Comparison of ENCODE assay signal across 9 cellular contexts in genomic region chr12:1595690-1596347, GRCh38. TPM values are rescaled to one million over a fixed set of nuclear protein-coding genes. Genes with fewer than 3 reads are reported as not detected.
A peak's percentile ranks its signal among the peaks of the same experiment; 100 is the strongest.
DNase-seq lines count a peak whose midpoint lies in the region; ATAC-seq, FAIRE-seq and TF ChIP-seq lines count a peak whose summit lies in the region.
"Had no signal": no experiment of that assay in that cellular context is flagged by ENCODE, and none has a peak within 500 bp of the region (broad histone marks: within the 10 kb centered on the region; RNA-seq: fewer than 3 reads in every experiment).

No MANE protein-coding gene starts in this region.

- no peak overlapping the region for H3K9ac ChIP-seq in HepG2 (ENCODE audit: insufficient read depth, low read depth, low read length)

- TF ChIP-seq POLR2A in HepG2 (IDR thresholded peaks at IDR 0.05; ENCODE audit: insufficient read depth in 1 of 2, low read depth in 2 of 2, low read length in 2 of 2), result no peak

- no peaks in the 10 kb centered on the region for H3K36me3 ChIP-seq in HepG2 (replicated peaks in 1 of 2; ENCODE audit: control insufficient read depth in 1 of 2, insufficient read depth in 2 of 2, low read length in 2 of 2)
- H3K36me3 ChIP-seq: HAP-1 had no signal

- no peak for TF ChIP-seq CTCF in HepG2 (CRISPR knock-in tag; IDR thresholded peaks at IDR 0.05)

- H3K4me1 Mint-ChIP-seq in activated CD4-positive, alpha-beta T cell treated with anti-CD3 and anti-CD28 coated beads, Interleukin-2, amount 10 ng/mL, durations not matched to agents 24 days and 14 days, result peaks cover 31% of the 10 kb centered on the region

- H3K27ac Mint-ChIP-seq in activated CD4-positive, alpha-beta T cell treated with anti-CD3 and anti-CD28 coated beads, Interleukin-2, amount 10 ng/mL, durations not matched to agents 24 days and 14 days, result peak overlapping the region; percentile 96
- H3K27ac Mint-ChIP-seq in activated naive CD4-positive, alpha-beta T cell treated with anti-CD3 and anti-CD28 coated beads, Interleukin-2, amount 50 U/mL, for 72 hours, result peak overlapping the region; percentile 72 to 92

- H4K20me1 ChIP-seq in HepG2 (ENCODE audit: insufficient read depth, low read length), result peaks cover 15% of the 10 kb centered on the region; the same call in 1 of the 2 replicates

- H2AFZ ChIP-seq in HepG2 (ENCODE audit: low read length), result no peak overlapping the region

- H3K27me3 ChIP-seq in HepG2 (ENCODE audit: control insufficient read depth in 1 of 2, insufficient read depth in 2 of 2, low read length in 2 of 2), result peaks cover 0 to 4% of the 10 kb centered on the region in 2 experiments; a peak in 3 of 5 replicates

- H3K4me1 ChIP-seq in HepG2 (ENCODE audit: insufficient read depth, low read length), result peaks cover 49% of the 10 kb centered on the region

- BruUV-seq in HepG2 (replicated peaks; lab: Mats Ljungman, UMichigan), result no TSS peak

- FAIRE-seq in HepG2 (lab: Jason Lieb, UNC), result no peak
- FAIRE-seq in urothelium cell line (lab: Jason Lieb, UNC), result no peak

- H3K27me3 Mint-ChIP-seq in activated CD4-positive, alpha-beta T cell treated with anti-CD3 and anti-CD28 coated beads, Interleukin-2, amount 10 ng/mL, durations not matched to agents 24 days and 14 days, result no peaks in the 10 kb centered on the region

- H3K36me3 Mint-ChIP-seq in activated CD4-positive, alpha-beta T cell treated with anti-CD3 and anti-CD28 coated beads, Interleukin-2, amount 10 ng/mL, durations not matched to agents 24 days and 14 days (ENCODE audit: low read depth), result peaks cover 18% of the 10 kb centered on the region
- H3K36me3 Mint-ChIP-seq in activated naive CD4-positive, alpha-beta T cell treated with anti-CD3 and anti-CD28 coated beads, Interleukin-2, amount 50 U/mL, for 72 hours, result peaks cover 30 to 31% of the 10 kb centered on the region in 2 donors

- in situ Hi-C loops in HepG2 (cut with HindIII; ENCODE audit: extremely low pct_ligation_motif_present, low pct_unique_long_range_greater_than_20kb), result loop anchor here (25.0 kb wide), 1 partner anchor 1034 kb away; no protein-coding TSS in a partner anchor

- peak overlapping the region; percentile 99 for H3K4me2 ChIP-seq in HepG2 (ENCODE audit: low read depth, low read length)

- peaks cover 24% of the 10 kb centered on the region for H3K79me2 ChIP-seq in HepG2 (ENCODE audit: insufficient read depth, low read length)

- peaks cover 4% of the 10 kb centered on the region for H3K9me3 Mint-ChIP-seq in activated CD4-positive, alpha-beta T cell treated with anti-CD3 and anti-CD28 coated beads, Interleukin-2, amount 10 ng/mL, durations not matched to agents 24 days and 14 days
- H3K9me3 Mint-ChIP-seq in activated naive CD4-positive, alpha-beta T cell treated with anti-CD3 and anti-CD28 coated beads, Interleukin-2, amount 50 U/mL, for 72 hours, result peaks cover 0 to 6% of the 10 kb centered on the region in 2 donors

- DNase-seq in activated CD4-positive, alpha-beta T cell treated with anti-CD3 and anti-CD28 coated beads, Interleukin-2, amount 10 ng/mL, durations not matched to agents 24 days and 14 days, result no peak
- no peak for DNase-seq in activated CD4-positive, alpha-beta T cell treated with anti-CD3 and anti-CD28 coated beads for 48 hours
- DNase-seq in activated naive CD4-positive, alpha-beta T cell treated with anti-CD3 and anti-CD28 coated beads, Interleukin-2, amount 50 U/mL, for 72 hours (ENCODE audit: low spot score in 2 of 2), result no peak
- DNase-seq in HepG2 (ENCODE audit: low spot score), result no peak
- no peak for DNase-seq in posterior vena cava (ENCODE audit: low spot score)
- no peak for DNase-seq in urothelium cell line (ENCODE audit: low spot score)

- intact Hi-C loops in activated CD4-positive, alpha-beta T cell treated with anti-CD3 and anti-CD28 coated beads, Interleukin-2, amount 10 ng/mL, durations not matched to agents 24 days and 14 days (cut with micrococcal nuclease), result loop anchor here (2.0 to 10.0 kb wide), 2 partner anchors 95 to 781 kb away; partner anchors contain the start of gene ADIPOR2
- intact Hi-C loops in HepG2 (cut with micrococcal nuclease; ENCODE audit: unreplicated experiment) (no loop called here), posterior vena cava (cut with DNase I) (no loop called here)

- H3K4me3 ChIP-seq in HepG2 (replicated peaks in 1 of 3; ENCODE audit: insufficient read depth in 1 of 3, low read depth in 2 of 3, low read length in 3 of 3), result peak overlapping the region in 2 of 3 experiments; percentile 66 to 83; a peak in 2 of 6 replicates

- no peak for TF ChIP-seq RAD21 in HepG2 (CRISPR knock-in tag; IDR thresholded peaks at IDR 0.05)

- no peak for ATAC-seq in activated naive CD4-positive, alpha-beta T cell treated with anti-CD3 and anti-CD28 coated beads, Interleukin-2, amount 50 U/mL, for 72 hours
- no peak for ATAC-seq in HepG2
- ATAC-seq in GM18909 (IDR thresholded peaks at IDR 0.05; ENCODE audit: poor library complexity, unreplicated experiment), result no peak

- CTCF ChIA-PET in HepG2 (lab: Yijun Ruan, JAX; ENCODE audit: low intra/inter-chr PET ratio, low total read pairs), result no interaction called here

- WGBS in HepG2 (ENCODE audit: low lambda C conversion rate), result 61% methylated on average over 9 of the region's 9 CpGs

- H3K4me3 Mint-ChIP-seq in activated CD4-positive, alpha-beta T cell treated with anti-CD3 and anti-CD28 coated beads, Interleukin-2, amount 10 ng/mL, durations not matched to agents 24 days and 14 days, result peak overlapping the region; percentile 93

- TF ChIP-seq EP300 in HepG2 (IDR thresholded peaks at IDR 0.05; ENCODE audit: low read depth in 2 of 2, low read length in 2 of 2) (no peak), HepG2 (CRISPR knock-in tag; IDR thresholded peaks at IDR 0.05; ENCODE audit: borderline replicate concordance) (no peak)

- no peaks in the 10 kb centered on the region for H3K9me3 ChIP-seq in HepG2 (ENCODE audit: low read length)
- H3K9me3 ChIP-seq: HAP-1 had no signal

- no peak overlapping the region for H3K27ac ChIP-seq in HepG2 (ENCODE audit: extremely low read length, insufficient read depth, low read length)
- H3K27ac ChIP-seq in temporal lobe (ENCODE audit: low read depth, low read length), result peak overlapping the region; percentile 99

- POLR2A ChIA-PET in HepG2 (lab: Yijun Ruan, JAX), result no interaction called here

RNA-seq across cellular contexts. Expression of gene FBXL14, which starts 1.4 kb away (rescaled TPM):
- total RNA-seq in activated CD4-positive, alpha-beta T cell treated with anti-CD3 and anti-CD28 coated beads, Interleukin-2, amount 10 ng/mL, durations not matched to agents 24 days and 14 days, result 17.4 and 18.8 TPM in 2 replicates
- 10 to 100 TPM; 21.7 to 25.3 TPM for total RNA-seq in activated naive CD4-positive, alpha-beta T cell treated with anti-CD3 and anti-CD28 coated beads, Interleukin-2, amount 50 U/mL, for 72 hours
- total RNA-seq in HepG2 (2016; rRNA removed; fragmentation: Illumina TruSeq; extraction: Trizol), result 5.5 and 7.0 TPM in 2 replicates
- 1.6 TPM in 2 replicates for total RNA-seq in HepG2 (2016; cell fraction: cytosol; rRNA removed; fragmentation: Illumina TruSeq; extraction: Trizol; ENCODE audit: low read depth)
- total RNA-seq in HepG2 (2016; cell fraction: insoluble cytoplasmic fraction; rRNA removed; fragmentation: Illumina TruSeq; extraction: Trizol), result 5.8 and 6.3 TPM in 2 replicates
- total RNA-seq in HepG2 (2016; cell fraction: membrane; rRNA removed; fragmentation: Illumina TruSeq; extraction: Trizol), result 7.3 and 8.4 TPM in 2 replicates
- 3.5 and 4.2 TPM in 2 replicates for total RNA-seq in HepG2 (2016; cell fraction: nucleus; rRNA removed; fragmentation: Illumina TruSeq; extraction: Trizol)
- 7.2 and 7.4 TPM in 2 replicates for polyA plus RNA-seq in HepG2 (2011; rRNA removed)
- polyA plus RNA-seq in HepG2 (2011; cell fraction: cytosol; rRNA removed), result 5.7 and 11.0 TPM in 2 replicates
- polyA plus RNA-seq in HepG2 (2011; cell fraction: nucleus; rRNA removed), result 4.8 and 5.6 TPM in 2 replicates
- polyA plus RNA-seq in HepG2 (2012), result 1.5 and 3.4 TPM in 2 replicates
- polyA plus RNA-seq in HepG2 (2016; cell fraction: cytosol; fragmentation: Illumina TruSeq; extraction: Trizol; ENCODE audit: low read depth), result 1.3 and 1.5 TPM in 2 replicates
- 4.3 and 4.9 TPM in 2 replicates for polyA plus RNA-seq in HepG2 (2016; cell fraction: insoluble cytoplasmic fraction; fragmentation: Illumina TruSeq; extraction: Trizol; ENCODE audit: low read depth)
- polyA plus RNA-seq in HepG2 (2016; cell fraction: membrane; fragmentation: Illumina TruSeq; extraction: Trizol; ENCODE audit: low read depth), result 3.9 and 4.6 TPM in 2 replicates
- polyA plus RNA-seq in HepG2 (2016; cell fraction: nucleus; fragmentation: Illumina TruSeq; extraction: Trizol; ENCODE audit: insufficient read depth, low read depth), result 2.8 and 3.0 TPM in 2 replicates
- polyA minus RNA-seq in HepG2 (2011; rRNA and poly(A)+ RNA removed; ENCODE audit: low replicate concordance), result 24.9 and 37.9 TPM in 2 replicates
- polyA minus RNA-seq in HepG2 (2011; cell fraction: cytosol; rRNA and poly(A)+ RNA removed), result 5.9 and 9.1 TPM in 2 replicates
- 3.3 and 4.5 TPM in 2 replicates for polyA minus RNA-seq in HepG2 (2011; cell fraction: nucleus; rRNA and poly(A)+ RNA removed)
- total RNA-seq in temporal lobe, result 15.0 TPM
- 1 to 10 TPM; 6.3 to 7.3 TPM for total RNA-seq in posterior vena cava

RNA-seq across cellular contexts. Expression of gene WNT5B, which starts 33.2 kb away (rescaled TPM):
- total RNA-seq in activated CD4-positive, alpha-beta T cell treated with anti-CD3 and anti-CD28 coated beads, Interleukin-2, amount 10 ng/mL, durations not matched to agents 24 days and 14 days, result 0.76 and 0.89 TPM in 2 replicates
- total RNA-seq in activated naive CD4-positive, alpha-beta T cell treated with anti-CD3 and anti-CD28 coated beads, Interleukin-2, amount 50 U/mL, for 72 hours, result under 1 TPM in 1 of 2 donors, not detected in 1; 0.18 TPM
- total RNA-seq in HepG2 (2016; rRNA removed; fragmentation: Illumina TruSeq; extraction: Trizol) (0.04 TPM in 1 of 2 replicates, not detected in the other), temporal lobe (15.0 TPM), posterior vena cava (10 to 100 TPM; 10.1 to 12.8 TPM)
- total RNA-seq in HepG2 (2016; cell fraction: cytosol; rRNA removed; fragmentation: Illumina TruSeq; extraction: Trizol; ENCODE audit: low read depth), result not detected in 2 replicates
- 0.06 TPM in 1 of 2 replicates, not detected in the other for total RNA-seq in HepG2 (2016; cell fraction: insoluble cytoplasmic fraction; rRNA removed; fragmentation: Illumina TruSeq; extraction: Trizol)
- not detected in 2 replicates for total RNA-seq in HepG2 (2016; cell fraction: membrane; rRNA removed; fragmentation: Illumina TruSeq; extraction: Trizol)
- not detected in 2 replicates for total RNA-seq in HepG2 (2016; cell fraction: nucleus; rRNA removed; fragmentation: Illumina TruSeq; extraction: Trizol)
- not detected in 2 replicates for polyA plus RNA-seq in HepG2 (2011; rRNA removed)
- 0.04 TPM in 2 replicates for polyA plus RNA-seq in HepG2 (2011; cell fraction: cytosol; rRNA removed)
- polyA plus RNA-seq in HepG2 (2011; cell fraction: nucleus; rRNA removed), result not detected in 2 replicates
- polyA plus RNA-seq in HepG2 (2012), result not detected in 2 replicates
- polyA plus RNA-seq in HepG2 (2016; cell fraction: cytosol; fragmentation: Illumina TruSeq; extraction: Trizol; ENCODE audit: low read depth), result not detected in 2 replicates
- polyA plus RNA-seq in HepG2 (2016; cell fraction: insoluble cytoplasmic fraction; fragmentation: Illumina TruSeq; extraction: Trizol; ENCODE audit: low read depth), result not detected in 2 replicates
- polyA plus RNA-seq in HepG2 (2016; cell fraction: membrane; fragmentation: Illumina TruSeq; extraction: Trizol; ENCODE audit: low read depth), result not detected in 2 replicates
- polyA plus RNA-seq in HepG2 (2016; cell fraction: nucleus; fragmentation: Illumina TruSeq; extraction: Trizol; ENCODE audit: insufficient read depth, low read depth), result not detected in 2 replicates
- not detected in 2 replicates for polyA minus RNA-seq in HepG2 (2011; rRNA and poly(A)+ RNA removed; ENCODE audit: low replicate concordance)
- not detected in 2 replicates for polyA minus RNA-seq in HepG2 (2011; cell fraction: cytosol; rRNA and poly(A)+ RNA removed)
- polyA minus RNA-seq in HepG2 (2011; cell fraction: nucleus; rRNA and poly(A)+ RNA removed), result not detected in 2 replicates
